29 cellular contexts compared by ENCODE assay signal in genomic region chr18:71994273-71994672, GRCh38.
"Had no signal": no experiment of that assay in that cellular context is flagged by ENCODE, and none has a peak within 500 bp of the region (broad histone marks: within the 10 kb centered on the region; RNA-seq: fewer than 3 reads in every experiment).

No MANE protein-coding gene starts in this region.

- ATAC-seq: activated CD4-positive, alpha-beta T cell treated with anti-CD3 and anti-CD28 coated beads for 36 hours; activated CD8-positive, alpha-beta memory T cell treated with anti-CD3 and anti-CD28 coated beads, Interleukin-2, amount 10 ng/mL, durations not matched to agents 7 days and 5 days; activated CD8-positive, alpha-beta T cell treated with anti-CD3 and anti-CD28 coated beads, Interleukin-2, amount 10 ng/mL, durations not matched to agents 7 days and 5 days; activated naive CD8-positive, alpha-beta T cell treated with anti-CD3 and anti-CD28 coated beads, Interleukin-2, amount 50 U/mL, for 24 hours; body of pancreas; effector memory CD8-positive, alpha-beta T cell; foreskin keratinocyte; gastrocnemius medialis had no signal

- H3K27me3 ChIP-seq: adrenal gland, body of pancreas, esophagus muscularis mucosa, foreskin keratinocyte, gastrocnemius medialis had no signal

- FAIRE-seq: colon had no signal

- DNase-seq: activated CD4-positive, alpha-beta memory T cell treated with anti-CD3 and anti-CD28 coated beads for 36 hours; activated CD4-positive, alpha-beta T cell treated with anti-CD3 and anti-CD28 coated beads for 36 hours; activated CD4-positive, alpha-beta T cell treated with anti-CD3 and anti-CD28 coated beads, Interleukin-2, amount 10 ng/mL, durations not matched to agents 24 days and 14 days; activated CD4-positive, CD25-positive, alpha-beta regulatory T cell; activated CD4-positive, CD25-positive, alpha-beta regulatory T cell treated with anti-CD3 and anti-CD28 coated beads, Interleukin-2, amount 50 U/mL, for 72 hours; activated CD8-positive, alpha-beta memory T cell treated with anti-CD3 and anti-CD28 coated beads, Interleukin-2, amount 10 ng/mL, durations not matched to agents 7 days and 5 days; activated CD8-positive, alpha-beta memory T cell treated with anti-CD3 and anti-CD28 coated beads, Interleukin-2, amount 50 U/mL, for 4 hours; activated CD8-positive, alpha-beta T cell treated with anti-CD3 and anti-CD28 coated beads, Interleukin-2, amount 10 ng/mL, durations not matched to agents 7 days and 5 days; activated effector memory CD4-positive, alpha-beta T cell treated with anti-CD3 and anti-CD28 coated beads, Interleukin-2, amount 50 U/mL, for 16 hours; activated naive CD4-positive, alpha-beta T cell treated with anti-CD3 and anti-CD28 coated beads for 36 hours; activated naive CD8-positive, alpha-beta T cell treated with anti-CD3 and anti-CD28 coated beads for 36 hours; activated naive CD8-positive, alpha-beta T cell treated with anti-CD3 and anti-CD28 coated beads, Interleukin-2, amount 50 U/mL, for 24 hours; activated T-cell treated with anti-CD3 and anti-CD28 coated beads, Interleukin-2, amount 50 U/mL, for 1 hour; activated T-cell treated with anti-CD3 and anti-CD28 coated beads, Interleukin-2, amount 50 U/mL, for 48 hours; adrenal gland; amygdala; aorta; body of pancreas; caudate nucleus; cortex of kidney; dermis blood vessel endothelial cell; effector CD4-positive, alpha-beta T cell; effector memory CD8-positive, alpha-beta T cell; erythroblast; gastrocnemius medialis; T-helper 2 cell had no signal

- H3K27ac ChIP-seq: adrenal gland, body of pancreas, esophagus muscularis mucosa, foreskin keratinocyte, gastrocnemius medialis had no signal

- H3K36me3 ChIP-seq: adrenal gland, esophagus muscularis mucosa, gastrocnemius medialis had no signal

- H3K9me3 ChIP-seq: adrenal gland, body of pancreas, esophagus muscularis mucosa, gastrocnemius medialis had no signal

- H3K4me1 ChIP-seq: adrenal gland, body of pancreas, esophagus muscularis mucosa, foreskin keratinocyte, gastrocnemius medialis had no signal

- H3K4me3 ChIP-seq: adrenal gland, body of pancreas, esophagus muscularis mucosa, gastrocnemius medialis had no signal
